In the genomic region with DNA sequence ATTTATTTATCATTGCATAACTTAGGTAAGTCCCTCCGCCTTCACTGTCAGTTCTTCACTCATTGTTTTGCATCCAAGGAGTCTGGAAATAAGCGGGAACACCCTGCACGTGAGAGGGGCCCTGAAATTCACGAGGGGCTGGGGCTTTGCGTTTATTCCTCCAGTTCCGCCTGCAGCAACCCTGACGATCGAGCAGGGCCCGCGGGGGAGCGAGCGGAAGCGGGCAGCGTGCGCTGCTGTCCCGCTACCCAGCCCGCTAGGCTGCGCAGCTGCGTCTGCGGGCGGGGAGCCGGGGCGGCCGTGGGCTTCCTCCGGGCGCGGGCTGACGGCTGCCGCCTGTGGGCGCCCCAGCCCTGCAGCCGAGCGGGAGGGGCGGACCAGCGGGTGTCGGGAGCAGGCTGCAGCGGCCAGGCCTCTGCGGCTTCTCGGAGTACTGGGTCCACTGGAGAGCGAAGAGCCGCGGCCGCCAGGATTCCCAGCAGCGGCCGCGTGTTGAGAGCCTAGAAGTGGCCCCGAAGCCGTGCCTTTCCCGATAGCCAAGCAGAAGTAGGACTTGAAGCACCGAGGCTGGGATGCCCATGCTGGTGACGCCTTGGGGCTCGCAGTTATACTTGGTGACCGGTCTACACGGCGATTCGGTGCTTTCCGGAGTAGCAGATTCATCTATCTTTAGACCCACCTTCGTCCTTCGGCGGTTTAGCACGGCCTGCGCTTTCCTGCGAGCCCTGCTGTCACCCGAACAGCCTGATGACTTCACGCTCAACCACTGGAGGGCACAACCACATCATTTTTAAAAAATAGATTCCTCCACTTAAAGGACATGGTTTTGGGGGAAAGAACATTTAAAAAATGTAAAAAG, we compare ENCODE assay signal across 8 cellular contexts. TPM values are rescaled to one million over a fixed set of nuclear protein-coding genes. Genes with fewer than 3 reads are reported as not detected.
DNase-seq lines count a peak whose midpoint lies in the region; ATAC-seq and TF ChIP-seq lines count a peak whose summit lies in the region.

No MANE protein-coding gene starts in this region.

- TF ChIP-seq POLR2A in NB4 (IDR thresholded peaks at IDR 0.05; ENCODE audit: extremely low read depth, insufficient read length), result peak; percentile 31

- intact Hi-C loops in sciatic nerve (cut with DNase I), result loop anchor here (5.0 kb wide), 1 partner anchor 406 kb away; no protein-coding TSS in a partner anchor

- peak; percentile 94 for ATAC-seq in sciatic nerve

- TF ChIP-seq CTCF in GM12865 (IDR thresholded peaks at IDR 0.05; ENCODE audit: insufficient read depth, low read depth, low read length, missing control alignments) (peak; percentile 49), HFF-Myc (IDR thresholded peaks at IDR 0.05; ENCODE audit: low read depth, low read length, missing control alignments) (peak; percentile 46), NB4 (IDR thresholded peaks at IDR 0.05; ENCODE audit: low read depth, low read length) (peak; percentile 35)

- peak overlapping the region; percentile 80 for H3K4me3 ChIP-seq in GM12865 (ENCODE audit: low read depth, low read length)
- H3K4me3 ChIP-seq in HFF-Myc (replicated peaks; ENCODE audit: low read depth, low read length), result peak overlapping the region; percentile 38
- peak overlapping the region; percentile 61 for H3K4me3 ChIP-seq in NB4 (ENCODE audit: low read depth, low read length)

- DNase-seq in GM12865 (ENCODE audit: low read depth), result peak; percentile 96
- DNase-seq in HFF-Myc (ENCODE audit: extremely low read depth, low read depth), result peak; percentile 61
- peak; percentile 91 for DNase-seq in NB4 (ENCODE audit: low read depth)
- DNase-seq in T1000 (lab: John Stamatoyannopoulos, UW), result peak; percentile 41
- DNase-seq in astrocyte of the hippocampus (ENCODE audit: low read depth, low spot score), result peak; percentile 91
- peak; percentile 80 to 87 for DNase-seq in hippocampal formation (lab: John Stamatoyannopoulos, UW)
- DNase-seq in sciatic nerve (ENCODE audit: low spot score), result peak; percentile 84
- DNase-seq in mesenteric fat pad (ENCODE audit: low spot score), result no peak

RNA-seq across cellular contexts. Expression of a gene that starts 32.9 kb away (rescaled TPM):
- total RNA-seq in sciatic nerve (18.1 TPM), mesenteric fat pad (10.8 TPM)
